In the genomic region with DNA sequence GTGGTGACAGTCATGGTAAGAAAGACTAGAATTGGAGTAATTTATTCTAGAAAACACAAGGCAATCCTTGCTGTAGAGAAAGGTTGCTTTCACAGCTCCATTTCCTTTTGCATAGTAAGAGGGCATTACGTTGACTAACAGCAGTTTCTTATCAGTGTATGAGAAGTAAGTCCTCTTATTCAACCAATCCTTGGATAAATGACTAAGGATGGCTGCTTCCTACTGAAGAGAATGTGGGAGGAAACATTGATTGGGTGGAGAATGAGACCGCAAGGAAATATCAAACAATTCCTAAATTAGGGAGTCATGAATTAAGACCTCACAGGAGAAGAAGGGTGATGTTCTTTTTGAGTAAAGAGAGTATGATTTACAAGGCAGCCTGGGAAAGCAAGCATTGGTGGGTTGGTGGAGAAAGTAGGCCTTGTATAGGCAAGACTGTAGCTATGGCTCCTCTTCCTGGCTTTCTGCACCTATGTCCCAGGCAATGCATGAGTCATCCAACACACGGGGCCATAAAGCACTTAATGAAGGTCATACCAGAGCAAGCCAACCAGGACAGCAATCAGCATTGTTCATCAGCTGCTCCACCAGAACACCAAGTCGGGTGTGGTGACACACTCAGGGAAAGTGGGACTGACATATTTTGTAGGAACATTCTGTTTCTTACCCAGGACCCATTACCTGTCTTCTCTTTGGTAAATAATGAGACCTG, we compare ENCODE assay signal across 23 cellular contexts. TPM values are rescaled to one million over a fixed set of nuclear protein-coding genes. Genes with fewer than 3 reads are reported as not detected.
DNase-seq lines count a peak whose midpoint lies in the region; ATAC-seq and TF ChIP-seq lines count a peak whose summit lies in the region.
"Had no signal": no experiment of that assay in that cellular context is flagged by ENCODE, and none has a peak within 500 bp of the region (broad histone marks: within the 10 kb centered on the region; RNA-seq: fewer than 3 reads in every experiment).

No MANE protein-coding gene starts in this region.

- H3K27me3 ChIP-seq in BE2C, result no peaks in the 10 kb centered on the region; the same call in 1 of the 2 replicates
- H3K27me3 ChIP-seq: sigmoid colon, upper lobe of left lung had no signal

- intact Hi-C loops in activated CD8-positive, alpha-beta T cell treated with anti-CD3 and anti-CD28 coated beads for 36 hours (cut with micrococcal nuclease), result no loop called here

- TF ChIP-seq CTCF in BE2C (IDR thresholded peaks at IDR 0.05; ENCODE audit: low read depth, low read length), result no peak
- TF ChIP-seq CTCF in mesothelial cell of epicardium (IDR thresholded peaks at IDR 0.05; ENCODE audit: unreplicated experiment), result no peak
- TF ChIP-seq CTCF in activated CD8-positive, alpha-beta T cell treated with anti-CD3 and anti-CD28 coated beads for 36 hours (IDR thresholded peaks at IDR 0.05), result no peak

- no peak for ATAC-seq in GM19351 (IDR thresholded peaks at IDR 0.05; ENCODE audit: unreplicated experiment)
- ATAC-seq in activated CD8-positive, alpha-beta T cell treated with anti-CD3 and anti-CD28 coated beads for 36 hours, result no peak
- ATAC-seq: activated T-cell treated with anti-CD3 and anti-CD28 coated beads, Interleukin-2, amount 50 U/mL, for 72 hours; CD8-positive, alpha-beta T cell had no signal

- H3K36me3 ChIP-seq in BE2C, result no peaks in the 10 kb centered on the region
- H3K36me3 ChIP-seq: sigmoid colon, upper lobe of left lung had no signal

- H3K4me3 Mint-ChIP-seq in mesothelial cell of epicardium, result no peak overlapping the region
- H3K4me3 Mint-ChIP-seq in activated CD8-positive, alpha-beta T cell treated with anti-CD3 and anti-CD28 coated beads for 36 hours, result no peak overlapping the region
- H3K4me3 Mint-ChIP-seq: activated CD4-positive, alpha-beta memory T cell treated with anti-CD3 and anti-CD28 coated beads, Interleukin-2, amount 10 ng/mL, durations not matched to agents 7 days and 5 days; activated T-cell treated with anti-CD3 and anti-CD28 coated beads, Interleukin-2, amount 50 U/mL, for 72 hours; CD8-positive, alpha-beta T cell; immature natural killer cell had no signal

- DNase-seq in BE2C (peak; percentile 8), HT1080 (ENCODE audit: low read depth) (peak; percentile 69), brain pericyte (ENCODE audit: low read depth, low spot score) (peak; percentile 2), kidney tubule cell (ENCODE audit: low spot score) (peak; percentile 84), mesothelial cell of epicardium (ENCODE audit: low spot score in 2 of 2, unreplicated experiment in 2 of 2) (no peak), NCI-H1105 treated with DMSO at 0.1 percent for 48 hours (lab: John Stamatoyannopoulos, UW) (no peak)
- no peak for DNase-seq in activated CD8-positive, alpha-beta T cell treated with anti-CD3 and anti-CD28 coated beads for 36 hours
- DNase-seq: ACHN; activated CD4-positive, alpha-beta memory T cell treated with anti-CD3 and anti-CD28 coated beads, Interleukin-2, amount 10 ng/mL, durations not matched to agents 7 days and 5 days; activated T-cell treated with anti-CD3 and anti-CD28 coated beads, Interleukin-2, amount 50 U/mL, for 72 hours; CD8-positive, alpha-beta T cell; GF-D8; immature natural killer cell; NCI-H146; NCI-H446 treated with DMSO at 0.1 percent for 48 hours; nucleus accumbens; sigmoid colon; upper lobe of left lung had no signal

- H3K4me3 ChIP-seq in BE2C (ENCODE audit: low read depth, low read length), result no peak overlapping the region
- H3K4me3 ChIP-seq: sigmoid colon, upper lobe of left lung had no signal

- CTCF ChIA-PET in activated CD8-positive, alpha-beta T cell treated with anti-CD3 and anti-CD28 coated beads for 36 hours (lab: Charles Lee), result interaction anchor here (1.2 kb wide), 1 partner anchor 25 kb away, joined by 3 read pairs; no protein-coding TSS in a partner anchor

- peaks cover 8% of the 10 kb centered on the region for H3K27me3 Mint-ChIP-seq in mesothelial cell of epicardium (ENCODE audit: low read depth)
- H3K27me3 Mint-ChIP-seq in activated CD8-positive, alpha-beta T cell treated with anti-CD3 and anti-CD28 coated beads for 36 hours, result peaks cover 10% of the 10 kb centered on the region

- no peaks in the 10 kb centered on the region for H3K36me3 Mint-ChIP-seq in mesothelial cell of epicardium
- H3K36me3 Mint-ChIP-seq in activated CD8-positive, alpha-beta T cell treated with anti-CD3 and anti-CD28 coated beads for 36 hours (ENCODE audit: low read depth), result no peaks in the 10 kb centered on the region
- H3K36me3 Mint-ChIP-seq: CD8-positive, alpha-beta T cell had no signal

- no peak overlapping the region for H3K27ac Mint-ChIP-seq in mesothelial cell of epicardium
- H3K27ac Mint-ChIP-seq in activated CD8-positive, alpha-beta T cell treated with anti-CD3 and anti-CD28 coated beads for 36 hours, result no peak overlapping the region
- H3K27ac Mint-ChIP-seq: activated CD4-positive, alpha-beta memory T cell treated with anti-CD3 and anti-CD28 coated beads, Interleukin-2, amount 10 ng/mL, durations not matched to agents 7 days and 5 days; activated T-cell treated with anti-CD3 and anti-CD28 coated beads, Interleukin-2, amount 50 U/mL, for 72 hours; CD8-positive, alpha-beta T cell; immature natural killer cell had no signal

- no peaks in the 10 kb centered on the region for H3K4me1 ChIP-seq in BE2C
- H3K4me1 ChIP-seq: sigmoid colon, upper lobe of left lung had no signal

- no peaks in the 10 kb centered on the region for H3K4me1 Mint-ChIP-seq in mesothelial cell of epicardium
- no peaks in the 10 kb centered on the region for H3K4me1 Mint-ChIP-seq in activated CD8-positive, alpha-beta T cell treated with anti-CD3 and anti-CD28 coated beads for 36 hours (ENCODE audit: low read depth)
- H3K4me1 Mint-ChIP-seq: activated CD4-positive, alpha-beta memory T cell treated with anti-CD3 and anti-CD28 coated beads, Interleukin-2, amount 10 ng/mL, durations not matched to agents 7 days and 5 days had no signal

- no peaks in the 10 kb centered on the region for H3K9me3 ChIP-seq in BE2C
- H3K9me3 ChIP-seq: sigmoid colon, upper lobe of left lung had no signal

- POLR2A ChIA-PET in activated CD8-positive, alpha-beta T cell treated with anti-CD3 and anti-CD28 coated beads for 36 hours (lab: Charles Lee), result no interaction called here

- H3K9me3 Mint-ChIP-seq in mesothelial cell of epicardium, result peaks cover 17% of the 10 kb centered on the region
- no peaks in the 10 kb centered on the region for H3K9me3 Mint-ChIP-seq in activated CD8-positive, alpha-beta T cell treated with anti-CD3 and anti-CD28 coated beads for 36 hours
- H3K9me3 Mint-ChIP-seq: activated T-cell treated with anti-CD3 and anti-CD28 coated beads, Interleukin-2, amount 50 U/mL, for 72 hours; CD8-positive, alpha-beta T cell had no signal

RNA-seq across cellular contexts. Expression of gene MGAM, which starts 5.6 kb away (rescaled TPM):
- 0.94 TPM for polyA plus RNA-seq in BE2C (2012; ENCODE audit: insufficient read depth, insufficient read length, low read depth)
- total RNA-seq in HT1080 (2014; rRNA removed; shearing (Covaris generic)), result 0.08 and 1.7 TPM in 2 replicates
- 0.03 and 0.07 TPM in 2 replicates for polyA plus RNA-seq in HT1080 (2015; cell fraction: cytosol; rRNA removed)
- 0.44 and 0.46 TPM in 2 replicates for polyA plus RNA-seq in HT1080 (2015; cell fraction: nucleus; rRNA removed)
- total RNA-seq in mesothelial cell of epicardium, result 0.75 to 0.96 TPM (median 0.95 TPM) in 3 replicates
- total RNA-seq in activated CD8-positive, alpha-beta T cell treated with anti-CD3 and anti-CD28 coated beads for 36 hours, result under 1 TPM in 1 of 2 experiments, not detected in 1; 0.20 TPM

RNA-seq across cellular contexts. Expression of gene TAS2R38, which starts 27.7 kb away (rescaled TPM):
- polyA plus RNA-seq in BE2C (2012; ENCODE audit: insufficient read depth, insufficient read length, low read depth), result 0.39 TPM
- not detected in 2 replicates for total RNA-seq in HT1080 (2014; rRNA removed; shearing (Covaris generic))
- polyA plus RNA-seq in HT1080 (2015; cell fraction: cytosol; rRNA removed), result 0.09 TPM in 1 of 2 replicates, not detected in the other
- polyA plus RNA-seq in HT1080 (2015; cell fraction: nucleus; rRNA removed), result not detected in 2 replicates
- not detected in 3 replicates for total RNA-seq in mesothelial cell of epicardium
- not detected for total RNA-seq in activated CD8-positive, alpha-beta T cell treated with anti-CD3 and anti-CD28 coated beads for 36 hours
- total RNA-seq: activated CD4-positive, alpha-beta memory T cell treated with anti-CD3 and anti-CD28 coated beads, Interleukin-2, amount 10 ng/mL, durations not matched to agents 7 days and 5 days; activated T-cell treated with anti-CD3 and anti-CD28 coated beads, Interleukin-2, amount 50 U/mL, for 72 hours; CD8-positive, alpha-beta T cell; cerebellum; glomerular endothelial cell; sigmoid colon; SK-MEL-5; upper lobe of left lung had no signal
- polyA plus RNA-seq: adipose tissue, immature natural killer cell, sigmoid colon had no signal

RNA-seq across cellular contexts. Expression of gene CLEC5A, which starts 54.5 kb away (rescaled TPM):
- not detected for polyA plus RNA-seq in BE2C (2012; ENCODE audit: insufficient read depth, insufficient read length, low read depth)
- total RNA-seq in HT1080 (2014; rRNA removed; shearing (Covaris generic)), result not detected in 2 replicates
- polyA plus RNA-seq in HT1080 (2015; cell fraction: cytosol; rRNA removed), result 0.09 and 0.13 TPM in 2 replicates
- polyA plus RNA-seq in HT1080 (2015; cell fraction: nucleus; rRNA removed), result 0.08 and 0.23 TPM in 2 replicates
- not detected in 3 replicates for total RNA-seq in mesothelial cell of epicardium
- not detected for total RNA-seq in activated CD8-positive, alpha-beta T cell treated with anti-CD3 and anti-CD28 coated beads for 36 hours
- total RNA-seq: activated CD4-positive, alpha-beta memory T cell treated with anti-CD3 and anti-CD28 coated beads, Interleukin-2, amount 10 ng/mL, durations not matched to agents 7 days and 5 days; activated T-cell treated with anti-CD3 and anti-CD28 coated beads, Interleukin-2, amount 50 U/mL, for 72 hours; CD8-positive, alpha-beta T cell; cerebellum; glomerular endothelial cell; SK-MEL-5 had no signal
- polyA plus RNA-seq: immature natural killer cell had no signal

Comparison
In these comparisons a context has a peak if more than half of its experiments do, and no peak if none do; other contexts are left out.
1. DNase-seq: peak in BE2C (single experiment), HT1080 (single experiment), brain pericyte (single experiment) and kidney tubule cell (single experiment); none in mesothelial cell of epicardium (0 of 2), activated CD8-positive, alpha-beta T cell treated with anti-CD3 and anti-CD28 coated beads for 36 hours (single experiment) and NCI-H1105 treated with DMSO at 0.1 percent for 48 hours (single experiment).